In the genomic region with DNA sequence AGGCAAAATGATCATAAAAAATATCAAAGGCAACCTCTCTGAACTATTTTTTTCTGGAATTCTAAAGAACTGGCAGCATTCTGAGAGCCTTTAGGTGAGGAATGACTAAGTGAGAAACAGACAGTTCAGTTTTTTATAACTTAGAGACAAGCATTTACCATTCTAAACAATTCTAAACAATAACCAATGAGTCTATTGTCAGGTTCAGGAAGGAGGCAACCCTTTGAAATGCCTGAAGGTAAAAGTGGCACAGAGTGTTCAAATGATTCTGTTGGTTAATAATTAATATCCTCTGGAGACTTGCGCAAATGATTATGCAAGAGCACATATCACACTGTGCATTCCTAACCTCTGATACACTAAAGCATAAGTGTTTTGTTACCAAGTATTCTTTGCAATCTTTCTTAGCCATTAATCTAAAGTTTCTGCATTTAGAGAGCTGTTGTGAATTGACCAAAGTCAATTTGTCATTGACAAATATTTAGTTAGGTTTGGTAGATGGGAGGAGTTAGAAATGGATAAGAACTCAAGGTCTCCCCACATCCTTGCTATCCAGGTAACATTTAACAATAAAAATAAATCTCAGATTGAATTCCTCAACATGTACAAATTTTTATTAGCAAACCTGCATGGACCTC, we compare ENCODE assay signal across 1 cellular context.
TF ChIP-seq lines count a peak whose summit lies in the region.

No MANE protein-coding gene starts in this region.

TF ChIP-seq in HCT116, 20 proteins besides CTCF, POLR2A, EP300 and RAD21 (continued from another document):
- TF ChIP-seq, protein P1, sequence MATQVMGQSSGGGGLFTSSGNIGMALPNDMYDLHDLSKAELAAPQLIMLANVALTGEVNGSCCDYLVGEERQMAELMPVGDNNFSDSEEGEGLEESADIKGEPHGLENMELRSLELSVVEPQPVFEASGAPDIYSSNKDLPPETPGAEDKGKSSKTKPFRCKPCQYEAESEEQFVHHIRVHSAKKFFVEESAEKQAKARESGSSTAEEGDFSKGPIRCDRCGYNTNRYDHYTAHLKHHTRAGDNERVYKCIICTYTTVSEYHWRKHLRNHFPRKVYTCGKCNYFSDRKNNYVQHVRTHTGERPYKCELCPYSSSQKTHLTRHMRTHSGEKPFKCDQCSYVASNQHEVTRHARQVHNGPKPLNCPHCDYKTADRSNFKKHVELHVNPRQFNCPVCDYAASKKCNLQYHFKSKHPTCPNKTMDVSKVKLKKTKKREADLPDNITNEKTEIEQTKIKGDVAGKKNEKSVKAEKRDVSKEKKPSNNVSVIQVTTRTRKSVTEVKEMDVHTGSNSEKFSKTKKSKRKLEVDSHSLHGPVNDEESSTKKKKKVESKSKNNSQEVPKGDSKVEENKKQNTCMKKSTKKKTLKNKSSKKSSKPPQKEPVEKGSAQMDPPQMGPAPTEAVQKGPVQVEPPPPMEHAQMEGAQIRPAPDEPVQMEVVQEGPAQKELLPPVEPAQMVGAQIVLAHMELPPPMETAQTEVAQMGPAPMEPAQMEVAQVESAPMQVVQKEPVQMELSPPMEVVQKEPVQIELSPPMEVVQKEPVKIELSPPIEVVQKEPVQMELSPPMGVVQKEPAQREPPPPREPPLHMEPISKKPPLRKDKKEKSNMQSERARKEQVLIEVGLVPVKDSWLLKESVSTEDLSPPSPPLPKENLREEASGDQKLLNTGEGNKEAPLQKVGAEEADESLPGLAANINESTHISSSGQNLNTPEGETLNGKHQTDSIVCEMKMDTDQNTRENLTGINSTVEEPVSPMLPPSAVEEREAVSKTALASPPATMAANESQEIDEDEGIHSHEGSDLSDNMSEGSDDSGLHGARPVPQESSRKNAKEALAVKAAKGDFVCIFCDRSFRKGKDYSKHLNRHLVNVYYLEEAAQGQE (IDR thresholded peaks at IDR 0.05; ENCODE audit: low read depth), result no peak
- TF ChIP-seq JUND (IDR thresholded peaks at IDR 0.05), result peak; percentile 93
- peak; percentile 51; the same call in 1 of the 2 replicates for TF ChIP-seq SRF (IDR thresholded peaks at IDR 0.05; ENCODE audit: low read depth)
- peak; percentile 48; the same call in 1 of the 2 replicates for TF ChIP-seq POLR2AphosphoS5 (IDR thresholded peaks at IDR 0.05; ENCODE audit: low read depth, low read length)
- TF ChIP-seq YY1 (IDR thresholded peaks at IDR 0.05; ENCODE audit: extremely low read depth, insufficient replicate concordance, low read depth, low read length), result peak; percentile 55
- peak; percentile 89 for TF ChIP-seq CBX3 (IDR thresholded peaks at IDR 0.05; ENCODE audit: low read depth)
- peak; percentile 83 for TF ChIP-seq SIN3A (IDR thresholded peaks at IDR 0.05; ENCODE audit: low read depth)
- no peak for TF ChIP-seq EZH2 (IDR thresholded peaks at IDR 0.05)
- TF ChIP-seq TCF7L2 (IDR thresholded peaks at IDR 0.05; ENCODE audit: borderline replicate concordance, extremely low read depth, insufficient read depth, insufficient read length), result peak; percentile 82
- TF ChIP-seq EZH2phosphoT487 (IDR thresholded peaks at IDR 0.05; ENCODE audit: borderline replicate concordance), result no peak
- no peak for TF ChIP-seq ZNF274 (IDR thresholded peaks at IDR 0.05; ENCODE audit: low read depth, low read length)
- TF ChIP-seq, protein P2, sequence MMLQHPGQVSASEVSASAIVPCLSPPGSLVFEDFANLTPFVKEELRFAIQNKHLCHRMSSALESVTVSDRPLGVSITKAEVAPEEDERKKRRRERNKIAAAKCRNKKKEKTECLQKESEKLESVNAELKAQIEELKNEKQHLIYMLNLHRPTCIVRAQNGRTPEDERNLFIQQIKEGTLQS (IDR thresholded peaks at IDR 0.05), result peak; percentile 91
- TF ChIP-seq MAX (IDR thresholded peaks at IDR 0.05), result peak; percentile 57
- TF ChIP-seq ELF1 (IDR thresholded peaks at IDR 0.05; ENCODE audit: borderline replicate concordance, low read depth), result peak; percentile 24; the same call in 1 of the 2 replicates
- no peak for TF ChIP-seq ZFX (IDR thresholded peaks at IDR 0.05)
- TF ChIP-seq FOSL1 (IDR thresholded peaks at IDR 0.05; ENCODE audit: low read depth), result peak; percentile 90
- TF ChIP-seq CEBPB (IDR thresholded peaks at IDR 0.05; ENCODE audit: low read depth), result peak; percentile 100
